Comparison of ENCODE assay signal across 22 cellular contexts in the genomic region with DNA sequence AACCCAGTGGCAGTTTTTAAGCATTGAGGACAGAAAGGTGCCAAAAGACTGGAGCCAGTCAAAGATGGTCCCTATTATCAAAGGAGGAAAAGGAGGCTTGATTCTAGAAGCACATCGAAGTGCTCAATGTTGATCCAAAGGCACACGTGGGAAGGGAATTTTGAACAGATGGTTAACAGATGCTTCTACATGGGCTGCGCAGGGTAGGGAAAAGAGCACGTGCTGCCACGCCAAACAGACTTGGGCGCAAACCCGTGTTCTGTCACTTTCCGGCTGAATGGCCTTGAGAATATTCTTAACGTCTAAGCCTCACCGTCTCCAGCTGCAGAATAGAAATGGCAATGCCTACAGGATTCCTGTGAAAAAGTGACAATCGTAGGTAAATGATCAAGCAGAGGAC.
"Had no signal": no experiment of that assay in that cellular context is flagged by ENCODE, and none has a peak within 500 bp of the region (broad histone marks: within the 10 kb centered on the region; RNA-seq: fewer than 3 reads in every experiment).

No MANE protein-coding gene starts in this region.

- H3K4me1 Mint-ChIP-seq: activated CD4-positive, alpha-beta T cell treated with anti-CD3 and anti-CD28 coated beads for 36 hours; activated T-helper 17 cell treated with anti-CD3 and anti-CD28 coated beads, Interleukin-2, amount 50 U/mL, for 72 hours; memory B cell had no signal

- H3K36me3 Mint-ChIP-seq: activated naive CD4-positive, alpha-beta T cell treated with anti-CD3 and anti-CD28 coated beads, Interleukin-2, amount 50 U/mL, for 72 hours; memory B cell; natural killer cell treated with Interleukin-12 subunit alpha and Interleukin-12 subunit beta and Interleukin-15 and Interleukin-18, amount 100 ng/mL, for 72 hours had no signal

- DNase-seq: activated CD4-positive, alpha-beta T cell treated with anti-CD3 and anti-CD28 coated beads for 36 hours; activated CD4-positive, alpha-beta T cell treated with anti-CD3 and anti-CD28 coated beads, Interleukin-2, amount 50 U/mL, for 4 hours; activated CD8-positive, alpha-beta memory T cell treated with anti-CD3 and anti-CD28 coated beads for 24 hours; activated CD8-positive, alpha-beta memory T cell treated with anti-CD3 and anti-CD28 coated beads, Interleukin-2, amount 50 U/mL, for 4 hours; activated T-cell treated with anti-CD3 and anti-CD28 coated beads, Interleukin-2, amount 50 U/mL, for 24 hours; aorta; cerebellar nuclear complex; cortex of kidney; endodermal cell; heart right ventricle; islet precursor cell; left cardiac atrium; stimulated activated CD4-positive, alpha-beta T cell treated with anti-CD3 and anti-CD28 coated beads, Interleukin-4, amount 100 ng/mL, for 24 hours; stimulated activated naive CD4-positive, alpha-beta T cell treated with Interleukin-2 at 50 U/mL for 16 hours; upper lobe of right lung had no signal

- H3K4me3 ChIP-seq: heart right ventricle, prostate gland, thyroid gland, upper lobe of right lung had no signal

- H3K4me1 ChIP-seq: heart right ventricle, prostate gland, upper lobe of right lung had no signal

- H3K27me3 ChIP-seq: thyroid gland, upper lobe of right lung had no signal

- H3K9me3 ChIP-seq: prostate gland, thyroid gland, upper lobe of right lung had no signal

- H3K36me3 ChIP-seq: heart right ventricle, prostate gland, thyroid gland, upper lobe of right lung had no signal

- H3K27ac Mint-ChIP-seq: activated CD4-positive, alpha-beta T cell treated with anti-CD3 and anti-CD28 coated beads for 36 hours; activated naive CD4-positive, alpha-beta T cell treated with anti-CD3 and anti-CD28 coated beads, Interleukin-2, amount 50 U/mL, for 72 hours; activated T-cell treated with anti-CD3 and anti-CD28 coated beads, Interleukin-2, amount 50 U/mL, for 24 hours; activated T-helper 17 cell treated with anti-CD3 and anti-CD28 coated beads, Interleukin-2, amount 50 U/mL, for 72 hours; endodermal cell; memory B cell; natural killer cell treated with Interleukin-12 subunit alpha and Interleukin-12 subunit beta and Interleukin-15 and Interleukin-18, amount 100 ng/mL, for 72 hours; WTC11 had no signal

- H3K27ac ChIP-seq: heart right ventricle, prostate gland, thyroid gland, upper lobe of right lung had no signal

- ATAC-seq: activated CD4-positive, alpha-beta T cell treated with anti-CD3 and anti-CD28 coated beads for 36 hours; activated naive CD4-positive, alpha-beta T cell treated with anti-CD3 and anti-CD28 coated beads, Interleukin-2, amount 50 U/mL, for 72 hours; activated T-helper 17 cell treated with anti-CD3 and anti-CD28 coated beads, Interleukin-2, amount 50 U/mL, for 72 hours; heart right ventricle; left cardiac atrium; natural killer cell treated with Interleukin-12 subunit alpha and Interleukin-12 subunit beta and Interleukin-15 and Interleukin-18, amount 100 ng/mL, for 72 hours; upper lobe of right lung; WTC11 had no signal

- H3K4me3 Mint-ChIP-seq: activated CD4-positive, alpha-beta T cell treated with anti-CD3 and anti-CD28 coated beads for 36 hours; activated T-cell treated with anti-CD3 and anti-CD28 coated beads, Interleukin-2, amount 50 U/mL, for 24 hours; activated T-helper 17 cell treated with anti-CD3 and anti-CD28 coated beads, Interleukin-2, amount 50 U/mL, for 72 hours; endodermal cell; memory B cell; natural killer cell treated with Interleukin-12 subunit alpha and Interleukin-12 subunit beta and Interleukin-15 and Interleukin-18, amount 100 ng/mL, for 72 hours; WTC11 had no signal

- H3K27me3 Mint-ChIP-seq: activated CD4-positive, alpha-beta T cell treated with anti-CD3 and anti-CD28 coated beads for 36 hours; activated T-cell treated with anti-CD3 and anti-CD28 coated beads, Interleukin-2, amount 50 U/mL, for 24 hours; activated T-helper 17 cell treated with anti-CD3 and anti-CD28 coated beads, Interleukin-2, amount 50 U/mL, for 72 hours; memory B cell; natural killer cell treated with Interleukin-12 subunit alpha and Interleukin-12 subunit beta and Interleukin-15 and Interleukin-18, amount 100 ng/mL, for 72 hours had no signal
